In genomic region chr2:238164906-238165287, GRCh38 we compare ENCODE assay signal across 1 cellular context.
TF ChIP-seq lines count a peak whose summit lies in the region.

No MANE protein-coding gene starts in this region.

TF ChIP-seq in GM23338, 12 proteins besides CTCF, POLR2A, EP300 and RAD21 (continued from another document):
- TF ChIP-seq ZNF462 (CRISPR knock-in tag; IDR thresholded peaks at IDR 0.05) (no peak), ZNF331 (CRISPR knock-in tag; IDR thresholded peaks at IDR 0.05; ENCODE audit: low read depth) (no peak), EZH2phosphoT487 (IDR thresholded peaks at IDR 0.05; ENCODE audit: unreplicated experiment) (no peak), STAT1 (IDR thresholded peaks at IDR 0.05; ENCODE audit: unreplicated experiment) (no peak), ZNF114 (CRISPR knock-in tag; IDR thresholded peaks at IDR 0.05) (no peak), EZH2 (IDR thresholded peaks at IDR 0.05; ENCODE audit: low read depth, unreplicated experiment) (no peak), POLR2AphosphoS5 (IDR thresholded peaks at IDR 0.05; ENCODE audit: low read depth) (no peak), ETS1 (IDR thresholded peaks at IDR 0.05) (no peak), REST (IDR thresholded peaks at IDR 0.05; ENCODE audit: unreplicated experiment) (no peak), JUNB (IDR thresholded peaks at IDR 0.05; ENCODE audit: unreplicated experiment) (no peak)
